In the genomic region with DNA sequence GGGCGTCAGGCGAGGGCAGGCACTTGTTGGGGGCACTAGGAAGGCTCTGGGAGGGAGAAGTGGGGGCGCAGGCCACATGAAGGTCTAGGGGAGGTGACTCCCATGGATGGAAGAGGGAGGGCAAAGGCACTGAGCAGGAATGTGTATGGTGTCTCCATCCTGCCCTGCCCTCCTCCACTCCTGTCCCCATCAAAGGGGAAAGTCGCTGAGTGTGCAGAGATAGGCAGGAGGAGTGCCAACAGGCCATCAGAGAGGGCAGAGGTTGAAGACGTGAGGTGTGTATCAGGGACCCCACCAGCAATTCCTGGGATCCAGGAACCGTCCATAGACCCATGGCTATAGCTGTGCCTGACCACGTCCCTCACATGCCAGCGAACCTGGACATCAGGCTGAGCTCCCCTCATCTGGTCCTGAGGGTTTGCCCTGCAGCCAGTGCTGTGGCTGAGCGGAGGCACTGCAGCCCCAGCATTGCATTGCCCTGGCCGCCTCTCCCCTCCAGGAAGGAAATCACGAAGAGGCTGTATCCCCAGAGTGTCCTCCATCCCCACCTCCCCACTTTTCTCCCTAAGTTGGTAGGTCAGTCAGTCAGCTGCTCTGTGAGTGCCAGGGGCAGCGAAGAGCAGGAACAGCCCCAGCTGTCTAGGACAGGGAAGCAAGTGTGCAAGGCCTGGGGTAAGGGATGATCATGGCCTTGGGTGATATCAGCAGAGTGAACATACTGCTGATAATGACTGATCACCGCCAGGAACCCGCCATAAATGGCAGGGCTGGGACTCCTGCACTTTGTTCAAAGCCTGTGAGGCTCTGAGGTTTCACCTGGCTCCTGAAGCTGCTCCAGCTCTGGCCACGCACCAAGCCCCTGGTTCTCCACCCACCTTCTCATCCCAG, we compare ENCODE assay signal across 2 cellular contexts.
TF ChIP-seq lines count a peak whose summit lies in the region.

No MANE protein-coding gene starts in this region.

TF ChIP-seq in SK-N-SH, 30 proteins besides CTCF, POLR2A, EP300 and RAD21 (continued from another document):
- TF ChIP-seq, protein P1, sequence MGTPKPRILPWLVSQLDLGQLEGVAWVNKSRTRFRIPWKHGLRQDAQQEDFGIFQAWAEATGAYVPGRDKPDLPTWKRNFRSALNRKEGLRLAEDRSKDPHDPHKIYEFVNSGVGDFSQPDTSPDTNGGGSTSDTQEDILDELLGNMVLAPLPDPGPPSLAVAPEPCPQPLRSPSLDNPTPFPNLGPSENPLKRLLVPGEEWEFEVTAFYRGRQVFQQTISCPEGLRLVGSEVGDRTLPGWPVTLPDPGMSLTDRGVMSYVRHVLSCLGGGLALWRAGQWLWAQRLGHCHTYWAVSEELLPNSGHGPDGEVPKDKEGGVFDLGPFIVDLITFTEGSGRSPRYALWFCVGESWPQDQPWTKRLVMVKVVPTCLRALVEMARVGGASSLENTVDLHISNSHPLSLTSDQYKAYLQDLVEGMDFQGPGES (IDR thresholded peaks at IDR 0.05; ENCODE audit: low read depth, low read length), result no peak
- no peak for TF ChIP-seq TAF1 (IDR thresholded peaks at IDR 0.05; ENCODE audit: borderline replicate concordance, low read depth, low read length)
- TF ChIP-seq TCF12 (IDR thresholded peaks at IDR 0.05), result no peak
- no peak for TF ChIP-seq GABPA (IDR thresholded peaks at IDR 0.05; ENCODE audit: low read depth)
- TF ChIP-seq RXRA (IDR thresholded peaks at IDR 0.05; ENCODE audit: borderline replicate concordance, low read depth), result no peak
- no peak for TF ChIP-seq CHD2 (IDR thresholded peaks at IDR 0.05; ENCODE audit: low read length, partially characterized antibody)
- no peak for TF ChIP-seq ELF1 (IDR thresholded peaks at IDR 0.05)
- TF ChIP-seq FOXM1 (IDR thresholded peaks at IDR 0.05; ENCODE audit: low read depth), result no peak
- TF ChIP-seq, protein P2, sequence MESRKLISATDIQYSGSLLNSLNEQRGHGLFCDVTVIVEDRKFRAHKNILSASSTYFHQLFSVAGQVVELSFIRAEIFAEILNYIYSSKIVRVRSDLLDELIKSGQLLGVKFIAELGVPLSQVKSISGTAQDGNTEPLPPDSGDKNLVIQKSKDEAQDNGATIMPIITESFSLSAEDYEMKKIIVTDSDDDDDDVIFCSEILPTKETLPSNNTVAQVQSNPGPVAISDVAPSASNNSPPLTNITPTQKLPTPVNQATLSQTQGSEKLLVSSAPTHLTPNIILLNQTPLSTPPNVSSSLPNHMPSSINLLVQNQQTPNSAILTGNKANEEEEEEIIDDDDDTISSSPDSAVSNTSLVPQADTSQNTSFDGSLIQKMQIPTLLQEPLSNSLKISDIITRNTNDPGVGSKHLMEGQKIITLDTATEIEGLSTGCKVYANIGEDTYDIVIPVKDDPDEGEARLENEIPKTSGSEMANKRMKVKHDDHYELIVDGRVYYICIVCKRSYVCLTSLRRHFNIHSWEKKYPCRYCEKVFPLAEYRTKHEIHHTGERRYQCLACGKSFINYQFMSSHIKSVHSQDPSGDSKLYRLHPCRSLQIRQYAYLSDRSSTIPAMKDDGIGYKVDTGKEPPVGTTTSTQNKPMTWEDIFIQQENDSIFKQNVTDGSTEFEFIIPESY (IDR thresholded peaks at IDR 0.05; ENCODE audit: borderline replicate concordance, low read depth), result no peak
- TF ChIP-seq RCOR1 (IDR thresholded peaks at IDR 0.05; ENCODE audit: low read length), result no peak
- TF ChIP-seq YY1 (IDR thresholded peaks at IDR 0.05; ENCODE audit: low read depth), result no peak
- TF ChIP-seq JUND (IDR thresholded peaks at IDR 0.05), result no peak
- TF ChIP-seq, protein P3, sequence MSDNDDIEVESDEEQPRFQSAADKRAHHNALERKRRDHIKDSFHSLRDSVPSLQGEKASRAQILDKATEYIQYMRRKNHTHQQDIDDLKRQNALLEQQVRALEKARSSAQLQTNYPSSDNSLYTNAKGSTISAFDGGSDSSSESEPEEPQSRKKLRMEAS (IDR thresholded peaks at IDR 0.05; ENCODE audit: low read depth), result no peak

TF ChIP-seq in SK-N-SH treated with all-trans-retinoic acid at 6 μM for 48 hours, 23 proteins besides CTCF, POLR2A, EP300 and RAD21 (continued from another document):
- TF ChIP-seq, protein P4, sequence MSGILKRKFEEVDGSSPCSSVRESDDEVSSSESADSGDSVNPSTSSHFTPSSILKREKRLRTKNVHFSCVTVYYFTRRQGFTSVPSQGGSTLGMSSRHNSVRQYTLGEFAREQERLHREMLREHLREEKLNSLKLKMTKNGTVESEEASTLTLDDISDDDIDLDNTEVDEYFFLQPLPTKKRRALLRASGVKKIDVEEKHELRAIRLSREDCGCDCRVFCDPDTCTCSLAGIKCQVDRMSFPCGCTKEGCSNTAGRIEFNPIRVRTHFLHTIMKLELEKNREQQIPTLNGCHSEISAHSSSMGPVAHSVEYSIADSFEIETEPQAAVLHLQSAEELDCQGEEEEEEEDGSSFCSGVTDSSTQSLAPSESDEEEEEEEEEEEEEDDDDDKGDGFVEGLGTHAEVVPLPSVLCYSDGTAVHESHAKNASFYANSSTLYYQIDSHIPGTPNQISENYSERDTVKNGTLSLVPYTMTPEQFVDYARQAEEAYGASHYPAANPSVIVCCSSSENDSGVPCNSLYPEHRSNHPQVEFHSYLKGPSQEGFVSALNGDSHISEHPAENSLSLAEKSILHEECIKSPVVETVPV (CRISPR knock-in tag; IDR thresholded peaks at IDR 0.05), result no peak
- TF ChIP-seq TOX (CRISPR knock-in tag; IDR thresholded peaks at IDR 0.05; ENCODE audit: borderline replicate concordance) (no peak), ZFP3 (CRISPR knock-in tag; IDR thresholded peaks at IDR 0.05) (no peak), PPARA (CRISPR knock-in tag; IDR thresholded peaks at IDR 0.05; ENCODE audit: borderline replicate concordance) (no peak), TCF4 (CRISPR knock-in tag; IDR thresholded peaks at IDR 0.05; ENCODE audit: borderline replicate concordance) (no peak), RARB (CRISPR knock-in tag; IDR thresholded peaks at IDR 0.05) (no peak), TSHZ2 (CRISPR knock-in tag; IDR thresholded peaks at IDR 0.05) (no peak), PATZ1 (CRISPR knock-in tag; IDR thresholded peaks at IDR 0.05; ENCODE audit: borderline replicate concordance) (no peak), ZNF8 (CRISPR knock-in tag; IDR thresholded peaks at IDR 0.05) (no peak)
- TF ChIP-seq, protein P5, sequence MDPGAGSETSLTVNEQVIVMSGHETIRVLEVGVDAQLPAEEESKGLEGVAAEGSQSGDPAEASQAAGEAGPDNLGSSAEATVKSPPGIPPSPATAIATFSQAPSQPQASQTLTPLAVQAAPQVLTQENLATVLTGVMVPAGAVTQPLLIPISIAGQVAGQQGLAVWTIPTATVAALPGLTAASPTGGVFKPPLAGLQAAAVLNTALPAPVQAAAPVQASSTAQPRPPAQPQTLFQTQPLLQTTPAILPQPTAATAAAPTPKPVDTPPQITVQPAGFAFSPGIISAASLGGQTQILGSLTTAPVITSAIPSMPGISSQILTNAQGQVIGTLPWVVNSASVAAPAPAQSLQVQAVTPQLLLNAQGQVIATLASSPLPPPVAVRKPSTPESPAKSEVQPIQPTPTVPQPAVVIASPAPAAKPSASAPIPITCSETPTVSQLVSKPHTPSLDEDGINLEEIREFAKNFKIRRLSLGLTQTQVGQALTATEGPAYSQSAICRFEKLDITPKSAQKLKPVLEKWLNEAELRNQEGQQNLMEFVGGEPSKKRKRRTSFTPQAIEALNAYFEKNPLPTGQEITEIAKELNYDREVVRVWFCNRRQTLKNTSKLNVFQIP (CRISPR knock-in tag; IDR thresholded peaks at IDR 0.05; ENCODE audit: borderline replicate concordance, low read depth), result no peak
